ENCODE assay signal across 10 cellular contexts in the genomic region with DNA sequence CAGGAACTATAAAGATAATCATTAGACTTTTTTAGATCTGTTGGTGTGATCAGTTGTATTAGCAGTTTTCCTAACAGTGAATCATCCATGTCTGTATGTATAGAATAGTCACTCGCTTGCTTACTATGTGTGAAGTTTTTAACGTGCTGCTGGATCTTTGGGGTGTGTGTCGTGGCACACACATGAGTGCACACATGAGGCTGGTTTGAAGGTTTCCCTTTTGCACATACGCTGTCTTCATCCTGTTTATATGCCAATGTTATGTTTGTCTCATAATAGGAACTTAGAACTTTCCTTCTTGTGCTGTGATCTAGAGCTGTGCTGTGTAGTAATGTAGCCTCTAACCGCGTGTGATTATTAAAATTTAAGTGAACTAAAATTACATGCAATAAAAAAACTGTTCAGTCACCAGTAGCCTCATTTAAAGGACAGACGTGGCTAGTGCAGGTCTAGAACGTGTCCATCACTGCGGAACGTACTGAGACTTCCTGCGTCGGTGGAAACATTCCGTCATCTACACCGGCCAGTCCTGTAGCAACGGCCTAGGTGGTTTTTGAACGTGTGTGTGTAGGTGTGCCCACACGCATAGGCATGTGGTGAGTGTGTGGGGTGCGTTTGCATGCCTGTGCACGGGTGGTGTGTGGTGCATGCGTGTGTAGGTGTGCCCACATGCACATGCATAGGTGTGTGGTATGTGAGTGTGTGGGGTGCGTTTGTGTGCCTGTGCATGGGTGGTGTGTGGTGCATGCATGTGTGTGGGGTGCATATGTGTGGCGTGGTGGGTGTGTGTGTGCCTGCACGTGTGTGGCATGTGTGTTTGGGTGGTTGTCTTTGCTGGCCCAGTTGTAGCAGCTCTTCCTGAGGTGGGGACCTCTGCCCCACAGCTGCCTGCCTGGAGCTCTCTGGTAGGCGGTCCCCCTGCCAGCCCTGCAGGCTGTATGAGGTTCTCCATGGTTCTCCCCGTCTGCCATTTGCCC. TPM values are rescaled to one million over a fixed set of nuclear protein-coding genes. Genes with fewer than 3 reads are reported as not detected.
DNase-seq lines count a peak whose midpoint lies in the region; ATAC-seq and TF ChIP-seq lines count a peak whose summit lies in the region.
"Had no signal": no experiment of that assay in that cellular context is flagged by ENCODE, and none has a peak within 500 bp of the region (broad histone marks: within the 10 kb centered on the region; RNA-seq: fewer than 3 reads in every experiment).

No MANE protein-coding gene starts in this region.

- CTCF ChIA-PET in HEK293 (lab: Yijun Ruan, JAX) (interaction anchor here (0.6 kb wide), 1 partner anchor 52 kb away, joined by 4 read pairs; no protein-coding TSS in a partner anchor), T-cell (lab: Charles Lee) (no interaction called here)

- ATAC-seq in T-cell (replicated peaks in 1 of 4) (peak in 2 of 4 experiments; percentile 20 to 21), SK-N-SH treated with all-trans-retinoic acid at 6 μM for 48 hours (no peak)
- ATAC-seq: HCT116 had no signal

- peak overlapping the region; percentile 55 for H3K4me3 Mint-ChIP-seq in T-helper 2 cell treated with Interferon-gamma antibody and Interleukin-4, amounts not matched to agents 5 μg/mL and 100 μg/mL, for 36 hours
- H3K4me3 Mint-ChIP-seq in T-cell = peak overlapping the region; percentile 2 to 31 (median 14)

- POLR2A ChIA-PET in HEK293 (lab: Yijun Ruan, JAX) (no interaction called here), T-cell (lab: Charles Lee) (no interaction called here)

- H3K9ac ChIP-seq in rectal smooth muscle tissue (ENCODE audit: low read length) = no peak overlapping the region

- H3K27ac Mint-ChIP-seq in T-helper 2 cell treated with Interferon-gamma antibody and Interleukin-4, amounts not matched to agents 5 μg/mL and 100 μg/mL, for 36 hours = no peak overlapping the region
- peak overlapping the region in 1 of 2 donors; percentile 68 for H3K27ac Mint-ChIP-seq in T-cell

- H3K27me3 Mint-ChIP-seq in T-helper 2 cell treated with Interferon-gamma antibody and Interleukin-4, amounts not matched to agents 5 μg/mL and 100 μg/mL, for 36 hours (ENCODE audit: low read depth) = no peaks in the 10 kb centered on the region
- H3K27me3 Mint-ChIP-seq in T-cell = no peaks in the 10 kb centered on the region

- H3K4me3 ChIP-seq in HEK293 (ENCODE audit: low read depth, low read length) (no peak overlapping the region), rectal smooth muscle tissue (ENCODE audit: low read length) (peak overlapping the region; percentile 4)

- no peak for DNase-seq in T-helper 2 cell treated with Interferon-gamma antibody and Interleukin-4, amounts not matched to agents 5 μg/mL and 100 μg/mL, for 36 hours (ENCODE audit: low spot score)
- DNase-seq in T-helper 2 cell (no peak), T-cell (no peak), amniotic stem cell (lab: John Stamatoyannopoulos, UW) (no peak), NCI-H1105 treated with DMSO at 0.1 percent for 48 hours (lab: John Stamatoyannopoulos, UW) (no peak)
- DNase-seq: NCI-H526 had no signal

- peaks cover 16% of the 10 kb centered on the region for H3K9me3 Mint-ChIP-seq in T-helper 2 cell treated with Interferon-gamma antibody and Interleukin-4, amounts not matched to agents 5 μg/mL and 100 μg/mL, for 36 hours
- H3K9me3 Mint-ChIP-seq in T-cell = peaks cover 0 to 9% (median 6%) of the 10 kb centered on the region in 3 donors

- H3K36me3 ChIP-seq in HEK293 (ENCODE audit: control insufficient read depth in 2 of 2, insufficient read depth in 1 of 2, low read length in 2 of 2) = no peaks in the 10 kb centered on the region
- H3K36me3 ChIP-seq in rectal smooth muscle tissue (ENCODE audit: control insufficient read depth, insufficient read depth, low read length) = no peaks in the 10 kb centered on the region

- H3K4me1 ChIP-seq in HEK293 (ENCODE audit: control insufficient read depth, insufficient read depth, low read length) (peaks cover 14% of the 10 kb centered on the region; the same call in 1 of the 2 replicates), rectal smooth muscle tissue (ENCODE audit: control insufficient read depth, insufficient read depth, low read length) (peaks cover 30% of the 10 kb centered on the region)

- H3K36me3 Mint-ChIP-seq in T-helper 2 cell treated with Interferon-gamma antibody and Interleukin-4, amounts not matched to agents 5 μg/mL and 100 μg/mL, for 36 hours (ENCODE audit: low read depth) = peaks cover 4% of the 10 kb centered on the region
- peaks cover 10% of the 10 kb centered on the region for H3K36me3 Mint-ChIP-seq in T-cell

- H3K4me1 Mint-ChIP-seq in T-helper 2 cell treated with Interferon-gamma antibody and Interleukin-4, amounts not matched to agents 5 μg/mL and 100 μg/mL, for 36 hours (ENCODE audit: low read depth) = peaks cover 25% of the 10 kb centered on the region
- peaks cover 69 to 77% (median 73%) of the 10 kb centered on the region in 3 donors for H3K4me1 Mint-ChIP-seq in T-cell

- no peak overlapping the region for H3K27ac ChIP-seq in HEK293 (ENCODE audit: extremely low read depth, low read depth, low read length)
- H3K27ac ChIP-seq in rectal smooth muscle tissue (ENCODE audit: low read depth, low read length) = no peak overlapping the region

- no peaks in the 10 kb centered on the region for H3K27me3 ChIP-seq in rectal smooth muscle tissue (ENCODE audit: control insufficient read depth, insufficient read depth, low read length)

- no peak for TF ChIP-seq CTCF in HEK293 (tag by site-specific recombination; IDR thresholded peaks at IDR 0.05)

- no peaks in the 10 kb centered on the region for H3K9me3 ChIP-seq in HEK293 (ENCODE audit: control insufficient read depth, insufficient read depth, low read depth, low read length)

TF ChIP-seq in HEK293, 187 proteins besides CTCF, POLR2A, EP300 and RAD21 (continues in another document):
- no peak for TF ChIP-seq ZFP37 (tag by site-specific recombination; IDR thresholded peaks at IDR 0.05)
- TF ChIP-seq ZNF830 (tag by site-specific recombination; IDR thresholded peaks at IDR 0.05; ENCODE audit: low read depth) = no peak
- no peak for TF ChIP-seq ZNF792 (tag by site-specific recombination; IDR thresholded peaks at IDR 0.05)
- TF ChIP-seq ZNF843 (tag by site-specific recombination; IDR thresholded peaks at IDR 0.05) = no peak
- TF ChIP-seq ZNF423 (tag by site-specific recombination; IDR thresholded peaks at IDR 0.05) = no peak
- 0 out of 2 replicates have a peak, but pooled peaks have one; percentile 28 for TF ChIP-seq ZSCAN5A (tag by site-specific recombination; IDR thresholded peaks at IDR 0.05)
- TF ChIP-seq, protein P1, sequence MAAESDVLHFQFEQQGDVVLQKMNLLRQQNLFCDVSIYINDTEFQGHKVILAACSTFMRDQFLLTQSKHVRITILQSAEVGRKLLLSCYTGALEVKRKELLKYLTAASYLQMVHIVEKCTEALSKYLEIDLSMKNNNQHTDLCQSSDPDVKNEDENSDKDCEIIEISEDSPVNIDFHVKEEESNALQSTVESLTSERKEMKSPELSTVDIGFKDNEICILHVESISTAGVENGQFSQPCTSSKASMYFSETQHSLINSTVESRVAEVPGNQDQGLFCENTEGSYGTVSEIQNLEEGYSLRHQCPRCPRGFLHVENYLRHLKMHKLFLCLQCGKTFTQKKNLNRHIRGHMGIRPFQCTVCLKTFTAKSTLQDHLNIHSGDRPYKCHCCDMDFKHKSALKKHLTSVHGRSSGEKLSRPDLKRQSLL (tag by site-specific recombination; IDR thresholded peaks at IDR 0.05) = no peak

TF ChIP-seq in SK-N-SH treated with all-trans-retinoic acid at 6 μM for 48 hours, 23 proteins besides CTCF, POLR2A, EP300 and RAD21 (continues in another document):
- TF ChIP-seq, protein P2, sequence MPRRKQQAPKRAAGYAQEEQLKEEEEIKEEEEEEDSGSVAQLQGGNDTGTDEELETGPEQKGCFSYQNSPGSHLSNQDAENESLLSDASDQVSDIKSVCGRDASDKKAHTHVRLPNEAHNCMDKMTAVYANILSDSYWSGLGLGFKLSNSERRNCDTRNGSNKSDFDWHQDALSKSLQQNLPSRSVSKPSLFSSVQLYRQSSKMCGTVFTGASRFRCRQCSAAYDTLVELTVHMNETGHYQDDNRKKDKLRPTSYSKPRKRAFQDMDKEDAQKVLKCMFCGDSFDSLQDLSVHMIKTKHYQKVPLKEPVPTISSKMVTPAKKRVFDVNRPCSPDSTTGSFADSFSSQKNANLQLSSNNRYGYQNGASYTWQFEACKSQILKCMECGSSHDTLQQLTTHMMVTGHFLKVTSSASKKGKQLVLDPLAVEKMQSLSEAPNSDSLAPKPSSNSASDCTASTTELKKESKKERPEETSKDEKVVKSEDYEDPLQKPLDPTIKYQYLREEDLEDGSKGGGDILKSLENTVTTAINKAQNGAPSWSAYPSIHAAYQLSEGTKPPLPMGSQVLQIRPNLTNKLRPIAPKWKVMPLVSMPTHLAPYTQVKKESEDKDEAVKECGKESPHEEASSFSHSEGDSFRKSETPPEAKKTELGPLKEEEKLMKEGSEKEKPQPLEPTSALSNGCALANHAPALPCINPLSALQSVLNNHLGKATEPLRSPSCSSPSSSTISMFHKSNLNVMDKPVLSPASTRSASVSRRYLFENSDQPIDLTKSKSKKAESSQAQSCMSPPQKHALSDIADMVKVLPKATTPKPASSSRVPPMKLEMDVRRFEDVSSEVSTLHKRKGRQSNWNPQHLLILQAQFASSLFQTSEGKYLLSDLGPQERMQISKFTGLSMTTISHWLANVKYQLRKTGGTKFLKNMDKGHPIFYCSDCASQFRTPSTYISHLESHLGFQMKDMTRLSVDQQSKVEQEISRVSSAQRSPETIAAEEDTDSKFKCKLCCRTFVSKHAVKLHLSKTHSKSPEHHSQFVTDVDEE (CRISPR knock-in tag; IDR thresholded peaks at IDR 0.05) = no peak
- TF ChIP-seq ESRRG (CRISPR knock-in tag; IDR thresholded peaks at IDR 0.05) (no peak), CSDC2 (CRISPR knock-in tag; IDR thresholded peaks at IDR 0.05) (no peak), SNAI2 (CRISPR knock-in tag; IDR thresholded peaks at IDR 0.05) (no peak), ARNTL (CRISPR knock-in tag; IDR thresholded peaks at IDR 0.05; ENCODE audit: borderline replicate concordance, low read depth) (no peak)
- TF ChIP-seq, protein P3, sequence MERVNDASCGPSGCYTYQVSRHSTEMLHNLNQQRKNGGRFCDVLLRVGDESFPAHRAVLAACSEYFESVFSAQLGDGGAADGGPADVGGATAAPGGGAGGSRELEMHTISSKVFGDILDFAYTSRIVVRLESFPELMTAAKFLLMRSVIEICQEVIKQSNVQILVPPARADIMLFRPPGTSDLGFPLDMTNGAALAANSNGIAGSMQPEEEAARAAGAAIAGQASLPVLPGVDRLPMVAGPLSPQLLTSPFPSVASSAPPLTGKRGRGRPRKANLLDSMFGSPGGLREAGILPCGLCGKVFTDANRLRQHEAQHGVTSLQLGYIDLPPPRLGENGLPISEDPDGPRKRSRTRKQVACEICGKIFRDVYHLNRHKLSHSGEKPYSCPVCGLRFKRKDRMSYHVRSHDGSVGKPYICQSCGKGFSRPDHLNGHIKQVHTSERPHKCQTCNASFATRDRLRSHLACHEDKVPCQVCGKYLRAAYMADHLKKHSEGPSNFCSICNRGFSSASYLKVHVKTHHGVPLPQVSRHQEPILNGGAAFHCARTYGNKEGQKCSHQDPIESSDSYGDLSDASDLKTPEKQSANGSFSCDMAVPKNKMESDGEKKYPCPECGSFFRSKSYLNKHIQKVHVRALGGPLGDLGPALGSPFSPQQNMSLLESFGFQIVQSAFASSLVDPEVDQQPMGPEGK (CRISPR knock-in tag; IDR thresholded peaks at IDR 0.05; ENCODE audit: borderline replicate concordance) = no peak

RNA-seq across cellular contexts. Expression of gene INPP5A, which starts 56.6 kb away (rescaled TPM):
- total RNA-seq in T-cell = 10 to 100 TPM; 20.9 to 23.1 (median 22.9) TPM
